In the genomic region with DNA sequence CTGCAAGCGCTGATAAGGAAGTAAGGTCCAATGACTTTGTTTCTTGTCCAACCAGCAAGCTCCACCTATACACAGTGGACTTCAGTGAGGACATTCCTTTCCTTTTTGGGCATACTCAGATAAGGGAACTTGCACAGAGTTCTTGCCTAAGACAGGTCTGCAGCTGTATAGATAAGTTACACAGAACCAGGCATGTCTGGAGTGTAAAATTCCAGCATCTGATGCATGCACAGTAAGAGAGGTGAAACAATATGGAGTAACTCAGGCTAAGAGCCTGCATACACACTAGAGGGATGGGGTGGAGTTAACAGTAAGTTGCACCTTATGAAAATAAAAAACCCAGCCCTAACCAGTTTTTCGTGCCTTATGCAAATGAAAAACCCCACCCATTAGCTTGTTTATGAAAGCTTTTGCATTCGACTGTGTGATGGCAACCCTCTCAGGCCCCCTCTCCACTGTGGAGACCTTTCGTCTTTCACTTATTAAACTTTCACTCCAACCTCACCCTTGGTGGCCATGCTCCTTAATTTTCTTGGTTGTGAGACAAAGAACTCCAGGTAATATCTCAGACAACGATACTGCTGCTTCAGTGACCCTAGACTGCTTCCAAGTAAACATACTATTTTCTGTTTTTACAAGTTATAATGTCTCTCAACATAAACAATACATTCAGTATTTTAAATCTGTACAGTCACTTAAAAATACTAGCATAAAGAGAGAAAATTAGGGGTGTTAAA, we compare ENCODE assay signal across 1 cellular context.
A peak's percentile ranks its signal among the peaks of the same experiment; 100 is the strongest.
TF ChIP-seq lines count a peak whose summit lies in the region.

No MANE protein-coding gene starts in this region.

TF ChIP-seq in K562, 482 proteins besides CTCF, POLR2A, EP300 and RAD21 (continued from another document and continues in another):
- TF ChIP-seq, protein P1, sequence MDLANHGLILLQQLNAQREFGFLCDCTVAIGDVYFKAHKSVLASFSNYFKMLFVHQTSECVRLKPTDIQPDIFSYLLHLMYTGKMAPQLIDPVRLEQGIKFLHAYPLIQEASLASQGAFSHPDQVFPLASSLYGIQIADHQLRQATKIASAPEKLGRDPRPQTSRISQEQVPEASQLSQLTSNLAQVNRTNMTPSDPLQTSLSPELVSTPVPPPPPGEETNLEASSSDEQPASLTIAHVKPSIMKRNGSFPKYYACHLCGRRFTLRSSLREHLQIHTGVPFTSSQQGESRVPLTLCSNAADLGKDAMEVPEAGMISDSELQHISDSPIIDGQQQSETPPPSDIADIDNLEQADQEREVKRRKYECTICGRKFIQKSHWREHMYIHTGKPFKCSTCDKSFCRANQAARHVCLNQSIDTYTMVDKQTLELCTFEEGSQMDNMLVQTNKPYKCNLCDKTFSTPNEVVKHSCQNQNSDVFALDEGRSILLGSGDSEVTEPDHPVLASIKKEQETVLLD (IDR thresholded peaks at IDR 0.05) = no peak
- TF ChIP-seq ATF1 (CRISPR knock-in tag; IDR thresholded peaks at IDR 0.05) (no peak), ATF1 (tag; IDR thresholded peaks at IDR 0.05) (peak; percentile 60), ZNF23 (CRISPR knock-in tag; IDR thresholded peaks at IDR 0.05) (peak; percentile 89), CLOCK (CRISPR knock-in tag; IDR thresholded peaks at IDR 0.05; ENCODE audit: borderline replicate concordance) (peak; percentile 92; the same call in 1 of the 2 replicates), NONO (IDR thresholded peaks at IDR 0.05; ENCODE audit: low read depth in 2 of 2, low read length in 1 of 2) (no peak), ZNF134 (CRISPR knock-in tag; conservative IDR thresholded peaks at IDR 0.05) (peak; percentile 93), ZNF354B (CRISPR knock-in tag; IDR thresholded peaks at IDR 0.05) (peak; percentile 83; the same call in 1 of the 2 replicates), PHF8 (IDR thresholded peaks at IDR 0.05; ENCODE audit: borderline replicate concordance, low read length) (no peak), MYC (IDR thresholded peaks at IDR 0.05; ENCODE audit: low read depth, low read length) (no peak), MYC (CRISPR knock-in tag; IDR thresholded peaks at IDR 0.05; ENCODE audit: borderline replicate concordance, low read depth) (peak; percentile 86; the same call in 1 of the 2 replicates), GATAD2A (IDR thresholded peaks at IDR 0.05) (0 out of 2 replicates have a peak, but pooled peaks have one; percentile 33), ZNF584 (CRISPR knock-in tag; IDR thresholded peaks at IDR 0.05; ENCODE audit: low read depth) (peak; percentile 97), ARID3B (CRISPR knock-in tag; IDR thresholded peaks at IDR 0.05; ENCODE audit: borderline replicate concordance) (peak; percentile 84; the same call in 1 of the 2 replicates), ZNF239 (CRISPR knock-in tag; IDR thresholded peaks at IDR 0.05) (peak; percentile 95), JUND (IDR thresholded peaks at IDR 0.05; ENCODE audit: borderline replicate concordance, low read depth, low read length) (no peak), JUND (tag; IDR thresholded peaks at IDR 0.05; ENCODE audit: borderline replicate concordance, low read depth, low read length) (peak; percentile 54; the same call in 2 of the 3 replicates), PPARD (CRISPR knock-in tag; IDR thresholded peaks at IDR 0.05) (peak; percentile 93; the same call in 1 of the 2 replicates), BCOR (IDR thresholded peaks at IDR 0.05) (no peak), SETDB1 (IDR thresholded peaks at IDR 0.05; ENCODE audit: low read length) (no peak), ZNF41 (CRISPR knock-in tag; conservative IDR thresholded peaks at IDR 0.05) (peak; percentile 98), ZNF140 (CRISPR knock-in tag; IDR thresholded peaks at IDR 0.05) (peak; percentile 100), RBM15 (IDR thresholded peaks at IDR 0.05; ENCODE audit: insufficient read depth, low read length) (no peak), POLR3G (IDR thresholded peaks at IDR 0.05; ENCODE audit: extremely low read depth, insufficient read length, insufficient replicate concordance) (no peak), ZNF507 (tag; conservative IDR thresholded peaks at IDR 0.05) (peak; percentile 37; the same call in 1 of the 2 replicates), RREB1 (CRISPR knock-in tag; IDR thresholded peaks at IDR 0.05) (peak; percentile 97), MAFK (IDR thresholded peaks at IDR 0.05; ENCODE audit: low read length) (no peak), ZNF668 (CRISPR knock-in tag; IDR thresholded peaks at IDR 0.05) (peak; percentile 97), PREB (CRISPR knock-in tag; IDR thresholded peaks at IDR 0.05) (no peak), PRMT5 (CRISPR knock-in tag; IDR thresholded peaks at IDR 0.05) (no peak), SMAD3 (CRISPR knock-in tag; conservative IDR thresholded peaks at IDR 0.05) (peak; percentile 99), ZNF133 (CRISPR knock-in tag; IDR thresholded peaks at IDR 0.05) (no peak), ZNF57 (CRISPR knock-in tag; IDR thresholded peaks at IDR 0.05) (peak; percentile 90; the same call in 1 of the 2 replicates), KDM1A (IDR thresholded peaks at IDR 0.05) (peak in 1 of 2 experiments; percentile 19; a peak in 2 of 4 replicates), NFE2L1 (tag; IDR thresholded peaks at IDR 0.05; ENCODE audit: borderline replicate concordance, low read depth) (peak; percentile 86), TCF7 (IDR thresholded peaks at IDR 0.05; ENCODE audit: borderline replicate concordance) (no peak), PURB (CRISPR knock-in tag; IDR thresholded peaks at IDR 0.05; ENCODE audit: low read depth) (no peak), DDX20 (tag; IDR thresholded peaks at IDR 0.05; ENCODE audit: low read depth) (peak; percentile 99), ZNF143 (CRISPR knock-in tag; IDR thresholded peaks at IDR 0.05) (no peak), SOX6 (IDR thresholded peaks at IDR 0.05) (peak; percentile 60; the same call in 1 of the 2 replicates), GTF2E2 (tag; IDR thresholded peaks at IDR 0.05) (no peak), SMARCC2 (IDR thresholded peaks at IDR 0.05; ENCODE audit: low read depth) (peak; percentile 48; the same call in 1 of the 2 replicates), HDGF (IDR thresholded peaks at IDR 0.05) (no peak), POLR3A (IDR thresholded peaks at IDR 0.05; ENCODE audit: borderline replicate concordance, extremely low read depth, insufficient read depth, insufficient read length) (no peak), CBFB (CRISPR knock-in tag; IDR thresholded peaks at IDR 0.05) (no peak), NRF1 (conservative IDR thresholded peaks at IDR 0.05 in 1 of 2, IDR thresholded peaks at IDR 0.05 in 1 of 2) (no peak), POLR2H (tag; IDR thresholded peaks at IDR 0.05; ENCODE audit: low read depth) (peak; percentile 47; the same call in 1 of the 2 replicates), HMG20A (CRISPR knock-in tag; conservative IDR thresholded peaks at IDR 0.05) (peak; percentile 96), NFIC (IDR thresholded peaks at IDR 0.05) (peak; percentile 74)
- TF ChIP-seq, protein P2, sequence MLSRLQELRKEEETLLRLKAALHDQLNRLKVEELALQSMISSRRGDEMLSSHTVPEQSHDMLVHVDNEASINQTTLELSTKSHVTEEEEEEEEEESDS (CRISPR knock-in tag; IDR thresholded peaks at IDR 0.05) = peak; percentile 79
- TF ChIP-seq, protein P3, sequence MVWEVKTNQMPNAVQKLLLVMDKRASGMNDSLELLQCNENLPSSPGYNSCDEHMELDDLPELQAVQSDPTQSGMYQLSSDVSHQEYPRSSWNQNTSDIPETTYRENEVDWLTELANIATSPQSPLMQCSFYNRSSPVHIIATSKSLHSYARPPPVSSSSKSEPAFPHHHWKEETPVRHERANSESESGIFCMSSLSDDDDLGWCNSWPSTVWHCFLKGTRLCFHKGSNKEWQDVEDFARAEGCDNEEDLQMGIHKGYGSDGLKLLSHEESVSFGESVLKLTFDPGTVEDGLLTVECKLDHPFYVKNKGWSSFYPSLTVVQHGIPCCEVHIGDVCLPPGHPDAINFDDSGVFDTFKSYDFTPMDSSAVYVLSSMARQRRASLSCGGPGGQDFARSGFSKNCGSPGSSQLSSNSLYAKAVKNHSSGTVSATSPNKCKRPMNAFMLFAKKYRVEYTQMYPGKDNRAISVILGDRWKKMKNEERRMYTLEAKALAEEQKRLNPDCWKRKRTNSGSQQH (CRISPR knock-in tag; IDR thresholded peaks at IDR 0.05) = 0 out of 2 replicates have a peak, but pooled peaks have one; percentile 52
- TF ChIP-seq, protein P4, sequence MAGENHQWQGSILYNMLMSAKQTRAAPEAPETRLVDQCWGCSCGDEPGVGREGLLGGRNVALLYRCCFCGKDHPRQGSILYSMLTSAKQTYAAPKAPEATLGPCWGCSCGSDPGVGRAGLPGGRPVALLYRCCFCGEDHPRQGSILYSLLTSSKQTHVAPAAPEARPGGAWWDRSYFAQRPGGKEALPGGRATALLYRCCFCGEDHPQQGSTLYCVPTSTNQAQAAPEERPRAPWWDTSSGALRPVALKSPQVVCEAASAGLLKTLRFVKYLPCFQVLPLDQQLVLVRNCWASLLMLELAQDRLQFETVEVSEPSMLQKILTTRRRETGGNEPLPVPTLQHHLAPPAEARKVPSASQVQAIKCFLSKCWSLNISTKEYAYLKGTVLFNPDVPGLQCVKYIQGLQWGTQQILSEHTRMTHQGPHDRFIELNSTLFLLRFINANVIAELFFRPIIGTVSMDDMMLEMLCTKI (IDR thresholded peaks at IDR 0.05; ENCODE audit: partially characterized antibody) = no peak
